Comparison of ENCODE assay signal across 12 cellular contexts in genomic region chr2:196459539-196459938, GRCh38.
DNase-seq lines count a peak whose midpoint lies in the region; ATAC-seq and TF ChIP-seq lines count a peak whose summit lies in the region.
"Had no signal": no experiment of that assay in that cellular context is flagged by ENCODE, and none has a peak within 500 bp of the region (broad histone marks: within the 10 kb centered on the region; RNA-seq: fewer than 3 reads in every experiment).

No MANE protein-coding gene starts in this region.

- WGBS in SK-N-SH (ENCODE audit: low lambda C conversion rate) = 71% methylated on average over 7 of the region's 7 CpGs
- WGBS in esophagus muscularis mucosa = 60% methylated on average over 7 of the region's 7 CpGs

- no peak for TF ChIP-seq RAD21 in SK-N-SH (IDR thresholded peaks at IDR 0.05; ENCODE audit: low read length)

- H3K9me3 Mint-ChIP-seq in activated T-helper 17 cell treated with anti-CD3 and anti-CD28 coated beads, Interleukin-2, amount 50 U/mL, for 72 hours = peaks cover 4% of the 10 kb centered on the region

- H3K4me2 ChIP-seq in SK-N-SH = no peak overlapping the region

- no peak overlapping the region for H2AFZ ChIP-seq in SK-N-SH (ENCODE audit: low read depth)

- no peaks in the 10 kb centered on the region for H3K27me3 ChIP-seq in SK-N-SH (ENCODE audit: insufficient read depth)
- H3K27me3 ChIP-seq in esophagus muscularis mucosa = no peaks in the 10 kb centered on the region
- H3K27me3 ChIP-seq: upper lobe of right lung had no signal

- H3K79me2 ChIP-seq in SK-N-SH (ENCODE audit: insufficient read depth) = no peaks in the 10 kb centered on the region

- H3K4me3 ChIP-seq in SK-N-SH (ENCODE audit: low read depth in 2 of 2, low read length in 1 of 2) (no peak overlapping the region), esophagus muscularis mucosa (no peak overlapping the region)
- H3K4me3 ChIP-seq: upper lobe of right lung had no signal

- no peaks in the 10 kb centered on the region for H3K36me3 Mint-ChIP-seq in activated T-helper 17 cell treated with anti-CD3 and anti-CD28 coated beads, Interleukin-2, amount 50 U/mL, for 72 hours (ENCODE audit: low read depth)
- H3K36me3 Mint-ChIP-seq: brain had no signal

- intact Hi-C loops in esophagus muscularis mucosa (cut with DNase I) = no loop called here

- H3K27ac ChIP-seq in SK-N-SH (ENCODE audit: low read depth in 2 of 2, low read length in 1 of 2) (no peak overlapping the region), esophagus muscularis mucosa (replicated peaks in 1 of 4) (no peak overlapping the region)
- H3K27ac ChIP-seq: upper lobe of right lung had no signal

- ATAC-seq in SK-N-SH treated with all-trans-retinoic acid at 6 μM for 48 hours = no peak
- no peak for ATAC-seq in activated T-helper 17 cell treated with anti-CD3 and anti-CD28 coated beads, Interleukin-2, amount 50 U/mL, for 72 hours (replicated peaks)
- ATAC-seq: upper lobe of right lung had no signal

- CTCF ChIA-PET in SK-N-SH (lab: Yijun Ruan, JAX) = no interaction called here

- peaks cover 32% of the 10 kb centered on the region for H3K27me3 Mint-ChIP-seq in activated T-helper 17 cell treated with anti-CD3 and anti-CD28 coated beads, Interleukin-2, amount 50 U/mL, for 72 hours

- H4K20me1 ChIP-seq in SK-N-SH (ENCODE audit: insufficient read depth) = no peaks in the 10 kb centered on the region

- no peaks in the 10 kb centered on the region for H3F3A ChIP-seq in SK-N-SH (replicated peaks; ENCODE audit: insufficient read depth)

- no peaks in the 10 kb centered on the region for H3K9me2 ChIP-seq in SK-N-SH

- H3K9ac ChIP-seq in SK-N-SH = no peak overlapping the region

- H3K4me1 ChIP-seq in SK-N-SH (ENCODE audit: control insufficient read depth in 1 of 2, insufficient read depth in 2 of 2, low read depth in 1 of 2, low read length in 1 of 2) = no peaks in the 10 kb centered on the region
- no peaks in the 10 kb centered on the region for H3K4me1 ChIP-seq in esophagus muscularis mucosa
- H3K4me1 ChIP-seq: upper lobe of right lung had no signal

- H3K4me3 Mint-ChIP-seq in activated T-helper 17 cell treated with anti-CD3 and anti-CD28 coated beads, Interleukin-2, amount 50 U/mL, for 72 hours = peak overlapping the region; percentile 5
- H3K4me3 Mint-ChIP-seq: brain had no signal

- H3K36me3 ChIP-seq in SK-N-SH (replicated peaks in 1 of 2; ENCODE audit: control insufficient read depth in 1 of 2, insufficient read depth in 2 of 2, low read length in 1 of 2) (no peaks in the 10 kb centered on the region), esophagus muscularis mucosa (no peaks in the 10 kb centered on the region)
- H3K36me3 ChIP-seq: upper lobe of right lung had no signal

- TF ChIP-seq EP300 in SK-N-SH (IDR thresholded peaks at IDR 0.05; ENCODE audit: borderline replicate concordance in 1 of 2, low read depth in 1 of 2, low read length in 1 of 2) (no peak), esophagus muscularis mucosa (IDR thresholded peaks at IDR 0.05) (no peak)

- in situ Hi-C loops in KBM-7 (cut with MboI; ENCODE audit: low pct_unique_long_range_greater_than_20kb, low sequenced_read_pairs) = loop anchor here (25.0 kb wide), 1 partner anchor 347 kb away; no protein-coding TSS in a partner anchor

- no peak overlapping the region for H3K27ac Mint-ChIP-seq in activated T-helper 17 cell treated with anti-CD3 and anti-CD28 coated beads, Interleukin-2, amount 50 U/mL, for 72 hours

- TF ChIP-seq CTCF in SK-N-SH (IDR thresholded peaks at IDR 0.05) (no peak), esophagus muscularis mucosa (IDR thresholded peaks at IDR 0.05) (no peak)

- no peaks in the 10 kb centered on the region for H3K4me1 Mint-ChIP-seq in activated T-helper 17 cell treated with anti-CD3 and anti-CD28 coated beads, Interleukin-2, amount 50 U/mL, for 72 hours
- H3K4me1 Mint-ChIP-seq: brain had no signal

- TF ChIP-seq POLR2A in esophagus muscularis mucosa (IDR thresholded peaks at IDR 0.05; ENCODE audit: low read depth) = no peak

- POLR2A ChIA-PET in SK-N-SH (lab: Yijun Ruan, JAX) = no interaction called here

- DNase-seq in SK-N-SH = no peak
- peak; percentile 77 for DNase-seq in KBM-7
- DNase-seq in non-pigmented ciliary epithelial cell (ENCODE audit: low read depth) = peak; percentile 51
- no peak for DNase-seq in esophagus muscularis mucosa (ENCODE audit: extremely low spot score)
- no peak for DNase-seq in hippocampal formation (lab: John Stamatoyannopoulos, UW)
- no peak for DNase-seq in NAMALWA (ENCODE audit: low spot score)
- DNase-seq: 8988T; activated CD4-positive, CD25-positive, alpha-beta regulatory T cell treated with anti-CD3 and anti-CD28 coated beads, Interleukin-2, amount 50 U/mL, for 72 hours; upper lobe of right lung had no signal

- H3K9me3 ChIP-seq in SK-N-SH (no peaks in the 10 kb centered on the region), esophagus muscularis mucosa (no peaks in the 10 kb centered on the region)
- H3K9me3 ChIP-seq: upper lobe of right lung had no signal

TF ChIP-seq in SK-N-SH, 30 proteins besides CTCF, POLR2A, EP300 and RAD21:
- TF ChIP-seq FOSL2 (IDR thresholded peaks at IDR 0.05; ENCODE audit: borderline replicate concordance, low read depth) (no peak), IRF3 (IDR thresholded peaks at IDR 0.05; ENCODE audit: low read depth, low read length) (no peak), POLR2AphosphoS5 (IDR thresholded peaks at IDR 0.05; ENCODE audit: low read depth, low read length) (no peak), NFIC (IDR thresholded peaks at IDR 0.05; ENCODE audit: borderline replicate concordance) (no peak)
- TF ChIP-seq, protein P1, sequence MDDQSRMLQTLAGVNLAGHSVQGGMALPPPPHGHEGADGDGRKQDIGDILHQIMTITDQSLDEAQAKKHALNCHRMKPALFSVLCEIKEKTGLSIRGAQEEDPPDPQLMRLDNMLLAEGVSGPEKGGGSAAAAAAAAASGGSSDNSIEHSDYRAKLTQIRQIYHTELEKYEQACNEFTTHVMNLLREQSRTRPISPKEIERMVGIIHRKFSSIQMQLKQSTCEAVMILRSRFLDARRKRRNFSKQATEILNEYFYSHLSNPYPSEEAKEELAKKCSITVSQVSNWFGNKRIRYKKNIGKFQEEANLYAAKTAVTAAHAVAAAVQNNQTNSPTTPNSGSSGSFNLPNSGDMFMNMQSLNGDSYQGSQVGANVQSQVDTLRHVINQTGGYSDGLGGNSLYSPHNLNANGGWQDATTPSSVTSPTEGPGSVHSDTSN (IDR thresholded peaks at IDR 0.05) = peak; percentile 9; the same call in 1 of the 2 replicates

TF ChIP-seq in SK-N-SH treated with all-trans-retinoic acid at 6 μM for 48 hours, 23 proteins besides CTCF, POLR2A, EP300 and RAD21:
- TF ChIP-seq ZNF70 (CRISPR knock-in tag; IDR thresholded peaks at IDR 0.05) (no peak), PPARA (CRISPR knock-in tag; IDR thresholded peaks at IDR 0.05; ENCODE audit: borderline replicate concordance) (no peak)

Comparison
In these comparisons a context has a peak if more than half of its experiments do, and no peak if none do; other contexts are left out.
1. DNase-seq: peak in KBM-7 (single experiment) and non-pigmented ciliary epithelial cell (single experiment); none in SK-N-SH (single experiment), esophagus muscularis mucosa (single experiment), hippocampal formation (0 of 2) and NAMALWA (single experiment).